13 cellular contexts compared by ENCODE assay signal in the genomic region with DNA sequence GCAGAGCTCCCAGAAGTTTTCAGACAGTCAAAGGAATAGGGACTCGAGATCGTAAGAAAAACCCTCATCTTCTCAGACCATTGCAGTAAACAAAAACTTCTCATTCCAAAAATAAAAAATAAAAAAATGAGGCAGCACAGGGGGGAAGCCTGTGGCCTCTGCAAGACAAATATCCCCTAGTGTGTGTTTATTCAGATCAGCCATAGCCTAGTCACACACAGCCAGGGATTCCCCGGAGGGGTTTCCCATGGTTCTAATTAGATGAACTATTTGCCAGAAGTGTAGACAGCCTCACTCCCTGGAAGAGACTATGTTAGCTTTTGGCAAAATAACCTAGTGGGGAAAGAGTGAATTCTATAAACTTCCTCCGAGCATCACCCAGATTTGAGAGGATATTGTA.
DNase-seq lines count a peak whose midpoint lies in the region; ATAC-seq and TF ChIP-seq lines count a peak whose summit lies in the region.
"Had no signal": no experiment of that assay in that cellular context is flagged by ENCODE, and none has a peak within 500 bp of the region (broad histone marks: within the 10 kb centered on the region; RNA-seq: fewer than 3 reads in every experiment).

No MANE protein-coding gene starts in this region.

- H3K79me2 ChIP-seq in PC-9 (ENCODE audit: low read depth) (no peaks in the 10 kb centered on the region), Karpas-422 (ENCODE audit: low read length) (no peaks in the 10 kb centered on the region)

- peak overlapping the region; percentile 45; the same call in 1 of the 2 replicates for H3K4me2 ChIP-seq in PC-9
- no peak overlapping the region for H3K4me2 ChIP-seq in Karpas-422 (ENCODE audit: low read depth, low read length, poor library complexity, severe bottlenecking)

- no peak overlapping the region for H3K9ac ChIP-seq in Karpas-422 (ENCODE audit: low read length)

- H3K4me3 ChIP-seq in PC-9 = no peak overlapping the region
- no peak overlapping the region for H3K4me3 ChIP-seq in Karpas-422 (ENCODE audit: low read length)
- H3K4me3 ChIP-seq in prostate gland = no peak overlapping the region
- H3K4me3 ChIP-seq: ovary, upper lobe of left lung had no signal

- peak; percentile 44 for DNase-seq in GM10266 (ENCODE audit: extremely low spot score)
- no peak for DNase-seq in PC-9
- DNase-seq in NCI-H146 (lab: John Stamatoyannopoulos, UW) = no peak
- DNase-seq in NCI-H146 treated with DMSO at 0.1 percent for 48 hours (lab: John Stamatoyannopoulos, UW; ENCODE audit: unreplicated experiment) = no peak
- no peak for DNase-seq in Karpas-422
- DNase-seq in prostate gland (ENCODE audit: low spot score) = no peak
- DNase-seq: cerebellar nuclear complex, foreskin fibroblast, ovary, T-helper 1 cell, upper lobe of left lung had no signal

- BruUV-seq in PC-9 (replicated peaks; lab: Mats Ljungman, UMichigan) = no TSS peak

- intact Hi-C loops in PC-9 (cut with micrococcal nuclease; ENCODE audit: unreplicated experiment) (loop anchor here (1.0 kb wide), 1 partner anchor 32 kb away; no protein-coding TSS in a partner anchor), prostate gland (cut with DNase I) (no loop called here)

- no peak for TF ChIP-seq POLR2A in prostate gland (IDR thresholded peaks at IDR 0.05)

- H3K36me3 ChIP-seq in PC-9 (ENCODE audit: low read depth) = no peaks in the 10 kb centered on the region
- no peaks in the 10 kb centered on the region for H3K36me3 ChIP-seq in Karpas-422 (ENCODE audit: insufficient read depth, low read length)
- H3K36me3 ChIP-seq in prostate gland = no peaks in the 10 kb centered on the region
- H3K36me3 ChIP-seq: ovary, upper lobe of left lung had no signal

- no peak overlapping the region for H2AFZ ChIP-seq in PC-9
- H2AFZ ChIP-seq in Karpas-422 (ENCODE audit: low read length) = no peak overlapping the region

- H3K27me3 ChIP-seq in PC-9 (ENCODE audit: insufficient read depth, low read depth) = no peaks in the 10 kb centered on the region
- no peaks in the 10 kb centered on the region for H3K27me3 ChIP-seq in Karpas-422 (ENCODE audit: low read length)
- no peaks in the 10 kb centered on the region for H3K27me3 ChIP-seq in prostate gland (replicated peaks; ENCODE audit: insufficient read depth)
- H3K27me3 ChIP-seq: ovary, upper lobe of left lung had no signal

- ATAC-seq in GM18873 (IDR thresholded peaks at IDR 0.05; ENCODE audit: low FRiP score, unreplicated experiment) (peak; percentile 62), HG02852 (IDR thresholded peaks at IDR 0.05; ENCODE audit: unreplicated experiment) (peak; percentile 62)

- H3K9me2 ChIP-seq in PC-9 (ENCODE audit: insufficient read depth) = no peaks in the 10 kb centered on the region
- no peaks in the 10 kb centered on the region for H3K9me2 ChIP-seq in Karpas-422 (replicated peaks; ENCODE audit: insufficient read depth, low read length)

- H4K20me1 ChIP-seq in PC-9 (ENCODE audit: insufficient read depth) = no peaks in the 10 kb centered on the region
- H4K20me1 ChIP-seq in Karpas-422 (ENCODE audit: insufficient read depth, low read depth, low read length) = no peaks in the 10 kb centered on the region

- 66% methylated on average over 4 of the region's 4 CpGs for WGBS in prostate gland

- H3K9me3 ChIP-seq in PC-9 (ENCODE audit: insufficient read depth, low read depth) (no peaks in the 10 kb centered on the region), Karpas-422 (ENCODE audit: low read length) (no peaks in the 10 kb centered on the region), prostate gland (no peaks in the 10 kb centered on the region)
- H3K9me3 ChIP-seq: ovary, upper lobe of left lung had no signal

- CTCF ChIA-PET in PC-9 (lab: Charles Lee) = no interaction called here

- TF ChIP-seq CTCF in GM10266 (IDR thresholded peaks at IDR 0.05; ENCODE audit: control insufficient read depth, insufficient read depth, low read depth, missing control alignments) (no peak), PC-9 (conservative IDR thresholded peaks at IDR 0.05) (no peak), prostate gland (IDR thresholded peaks at IDR 0.05) (no peak)

- no peak overlapping the region for H3K27ac ChIP-seq in PC-9
- H3K27ac ChIP-seq in Karpas-422 (ENCODE audit: low read length) = no peak overlapping the region
- no peak overlapping the region for H3K27ac ChIP-seq in prostate gland
- H3K27ac ChIP-seq: ovary, upper lobe of left lung had no signal

- peaks cover 4% of the 10 kb centered on the region; the same call in 1 of the 2 replicates for H3F3A ChIP-seq in PC-9 (ENCODE audit: insufficient read depth, low read depth)

- H3K4me1 ChIP-seq in PC-9 (replicated peaks; ENCODE audit: insufficient read depth) (peaks cover 16% of the 10 kb centered on the region), Karpas-422 (ENCODE audit: low read length) (peaks cover 21% of the 10 kb centered on the region), prostate gland (replicated peaks) (peaks cover 10% of the 10 kb centered on the region)

- POLR2A ChIA-PET in PC-9 (lab: Charles Lee; ENCODE audit: unreplicated experiment) = interaction anchor here (0.7 kb wide), 1 partner anchor 41 kb away, joined by 3 read pairs; no protein-coding TSS in a partner anchor
